ENCODE assay signal across 8 cellular contexts in the genomic region with DNA sequence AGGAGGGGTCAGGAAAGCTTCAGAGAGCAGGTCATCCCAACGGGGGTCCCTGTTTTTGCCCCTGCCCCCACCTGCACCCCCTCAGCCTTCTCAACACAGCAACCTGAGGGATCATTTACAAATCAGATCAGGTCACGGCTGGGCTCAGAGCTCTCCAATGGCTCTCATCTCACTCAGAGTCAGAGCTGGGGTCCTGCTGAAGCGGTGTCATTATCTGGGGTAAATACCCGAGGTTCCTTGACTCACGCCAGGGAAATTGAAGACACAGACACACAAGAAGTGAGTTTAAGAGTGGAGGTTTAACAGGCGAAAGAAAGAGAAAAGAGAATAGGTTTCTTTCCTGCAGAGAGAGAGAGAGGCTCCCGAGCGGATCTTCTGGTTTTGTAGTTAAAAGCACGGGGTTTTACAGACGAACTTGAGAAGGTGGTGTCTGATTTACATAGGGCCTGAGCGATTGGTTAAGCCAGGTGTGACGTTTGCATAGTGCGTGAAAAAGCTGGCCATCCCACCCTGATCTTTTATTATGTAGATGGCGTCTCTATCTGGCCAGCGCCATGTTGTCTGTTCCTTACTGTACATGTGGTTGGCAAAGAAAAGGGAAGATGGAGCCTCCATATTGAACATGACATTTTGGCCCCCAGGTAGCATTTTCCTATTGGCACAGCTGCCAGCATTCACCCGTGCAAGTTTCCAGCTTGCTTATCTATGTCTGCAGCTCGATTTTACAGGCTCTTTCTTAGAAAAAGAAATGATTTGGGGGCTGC. TPM values are rescaled to one million over a fixed set of nuclear protein-coding genes. Genes with fewer than 3 reads are reported as not detected.
DNase-seq lines count a peak whose midpoint lies in the region; ATAC-seq, FAIRE-seq and TF ChIP-seq lines count a peak whose summit lies in the region.
"Had no signal": no experiment of that assay in that cellular context is flagged by ENCODE, and none has a peak within 500 bp of the region (broad histone marks: within the 10 kb centered on the region; RNA-seq: fewer than 3 reads in every experiment).

No MANE protein-coding gene starts in this region.

- H3K4me1 ChIP-seq in thoracic aorta (ENCODE audit: control insufficient read depth in 1 of 2, low read depth in 2 of 2) = peaks cover 0 to 7% of the 10 kb centered on the region in 2 donors

- no peaks in the 10 kb centered on the region for H3K27me3 ChIP-seq in bronchial epithelial cell (ENCODE audit: control insufficient read depth, insufficient read depth, low read length)
- H3K27me3 ChIP-seq in thoracic aorta (replicated peaks; ENCODE audit: insufficient read depth) = no peaks in the 10 kb centered on the region

- H3K36me3 ChIP-seq in bronchial epithelial cell (ENCODE audit: control insufficient read depth, insufficient read depth, low read length) (no peaks in the 10 kb centered on the region), thoracic aorta (no peaks in the 10 kb centered on the region)

- H3K9me3 ChIP-seq in thoracic aorta = no peaks in the 10 kb centered on the region

- TF ChIP-seq CTCF in bronchial epithelial cell (IDR thresholded peaks at IDR 0.05; ENCODE audit: insufficient read depth, low read length, severe bottlenecking) (no peak), thoracic aorta (IDR thresholded peaks at IDR 0.05) (no peak), GM13977 (IDR thresholded peaks at IDR 0.05; ENCODE audit: extremely low read depth, insufficient read depth, missing control alignments) (no peak)

- no peak for FAIRE-seq in bronchial epithelial cell (lab: Jason Lieb, UNC)
- FAIRE-seq: RCC 7860 had no signal

- peak overlapping the region in 1 of 2 donors; percentile 16 for H3K27ac ChIP-seq in thoracic aorta

- peak overlapping the region; percentile 11 for H3K4me3 ChIP-seq in bronchial epithelial cell (ENCODE audit: low read depth, low read length)
- H3K4me3 ChIP-seq in thoracic aorta = peak overlapping the region; percentile 49

- DNase-seq in NCI-H2196 treated with DMSO at 0.1 percent for 48 hours (lab: John Stamatoyannopoulos, UW; ENCODE audit: unreplicated experiment) (peak; percentile 39), bronchial epithelial cell (ENCODE audit: low read depth) (peak; percentile 74), kidney glomerular epithelial cell (lab: John Stamatoyannopoulos, UW) (peak; percentile 14), thoracic aorta (ENCODE audit: low spot score) (no peak), NCI-H2107 (lab: John Stamatoyannopoulos, UW) (no peak), GM13977 (ENCODE audit: low spot score) (no peak), HUDEP-2 (lab: John Stamatoyannopoulos, UW; ENCODE audit: unreplicated experiment in 76 of 76) (no peak)

- in situ Hi-C loops in GM13977 (cut with MboI; ENCODE audit: low pct_unique_long_range_greater_than_20kb, low sequenced_read_pairs, unreplicated experiment) = loop anchor here (10.0 kb wide), 1 partner anchor 111 kb away; no protein-coding TSS in a partner anchor

- ATAC-seq in thoracic aorta (ENCODE audit: insufficient number of reproducible peaks, low FRiP score, low read depth) = no peak

RNA-seq across cellular contexts. Expression of a gene that starts 51.4 kb away (rescaled TPM):
- total RNA-seq in bronchial epithelial cell = 256 and 308 TPM in 2 replicates
- total RNA-seq in thoracic aorta = 100 to 1,000 TPM; 214 to 284 TPM

Comparison
In these comparisons a context has a peak if more than half of its experiments do, and no peak if none do; other contexts are left out.
1. DNase-seq: peak in NCI-H2196 treated with DMSO at 0.1 percent for 48 hours (single experiment), bronchial epithelial cell (single experiment) and kidney glomerular epithelial cell (single experiment); none in thoracic aorta (single experiment), NCI-H2107 (single experiment), GM13977 (single experiment) and HUDEP-2 (0 of 76).